ENCODE assay signal across 9 cellular contexts in genomic region chr6:28866342-28867077, GRCh38. TPM values are rescaled to one million over a fixed set of nuclear protein-coding genes. Genes with fewer than 3 reads are reported as not detected.
A peak's percentile ranks its signal among the peaks of the same experiment; 100 is the strongest.
DNase-seq lines count a peak whose midpoint lies in the region; ATAC-seq and TF ChIP-seq lines count a peak whose summit lies in the region.
"Had no signal": no experiment of that assay in that cellular context is flagged by ENCODE, and none has a peak within 500 bp of the region (broad histone marks: within the 10 kb centered on the region; RNA-seq: fewer than 3 reads in every experiment).

No MANE protein-coding gene starts in this region.

- peak overlapping the region; percentile 58; the same call in 1 of the 2 replicates for H3K9ac ChIP-seq in HUES48 (ENCODE audit: low read depth, low read length)

- H3K27me3 ChIP-seq in HUES48 (ENCODE audit: control insufficient read depth, insufficient read depth, low read length) (peaks cover 8% of the 10 kb centered on the region; the same call in 1 of the 2 replicates), thoracic aorta (replicated peaks; ENCODE audit: insufficient read depth) (no peaks in the 10 kb centered on the region)

- no peak for TF ChIP-seq CTCF in omental fat pad (IDR thresholded peaks at IDR 0.05)
- no peak for TF ChIP-seq CTCF in thoracic aorta (IDR thresholded peaks at IDR 0.05)

- peak; percentile 67 for ATAC-seq in omental fat pad (ENCODE audit: low FRiP score)
- no peak for ATAC-seq in thoracic aorta (ENCODE audit: insufficient number of reproducible peaks, low FRiP score, low read depth)

- DNase-seq in NCI-H187 (lab: John Stamatoyannopoulos, UW) (peak; percentile 18 to 60), NCI-H187 treated with DMSO at 0.1 percent for 48 hours (lab: John Stamatoyannopoulos, UW) (no peak), SHP77 (lab: John Stamatoyannopoulos, UW) (peak; percentile 77 to 80), activated gamma-delta T cell treated with Interleukin-2 at 50 U/mL for 16 hours (peak; percentile 64), globus pallidus (ENCODE audit: low spot score) (peak; percentile 25), omental fat pad (ENCODE audit: low spot score) (no peak), thoracic aorta (ENCODE audit: low spot score) (no peak)

- H3K9me3 ChIP-seq in HUES48 (ENCODE audit: control insufficient read depth, insufficient read depth, low read length) (0 out of 2 replicates have a peak, but pooled peaks cover 2% of the 10 kb centered on the region), thoracic aorta (no peaks in the 10 kb centered on the region)

- peak overlapping the region; percentile 78 for H3K4me3 ChIP-seq in HUES48 (ENCODE audit: low read depth, low read length)
- peak overlapping the region; percentile 88 for H3K4me3 ChIP-seq in thoracic aorta

- H3K4me1 ChIP-seq in HUES48 (ENCODE audit: control insufficient read depth, insufficient read depth, low read length): peaks cover 6% of the 10 kb centered on the region
- H3K4me1 ChIP-seq in thoracic aorta (ENCODE audit: control insufficient read depth in 1 of 2, low read depth in 2 of 2): peaks cover 0 to 7% of the 10 kb centered on the region in 2 donors

- H3K36me3 ChIP-seq in HUES48 (ENCODE audit: control insufficient read depth, insufficient read depth, low read length) (no peaks in the 10 kb centered on the region), thoracic aorta (no peaks in the 10 kb centered on the region)

- H3K27ac ChIP-seq in HUES48 (ENCODE audit: low read depth, low read length) (peak overlapping the region; percentile 69), thoracic aorta (peak overlapping the region; percentile 76 to 79)
- H3K27ac ChIP-seq: C4-2B had no signal

RNA-seq across cellular contexts. Expression of gene TRIM27, which starts 57.3 kb away (rescaled TPM):
- total RNA-seq in omental fat pad (10 to 100 TPM; 37.0 to 75.2 (median 58.4) TPM), thoracic aorta (10 to 100 TPM; 61.9 to 86.2 TPM)

Comparison
In these comparisons a context has a peak if more than half of its experiments do, and no peak if none do; other contexts are left out.
1. DNase-seq: peak in NCI-H187 (2 of 2), SHP77 (2 of 2), activated gamma-delta T cell treated with Interleukin-2 at 50 U/mL for 16 hours (single experiment) and globus pallidus (single experiment); none in NCI-H187 treated with DMSO at 0.1 percent for 48 hours (single experiment), omental fat pad (single experiment) and thoracic aorta (single experiment).